Comparison of ENCODE assay signal across 13 cellular contexts in genomic region chr15:41495736-41496599, GRCh38. TPM values are rescaled to one million over a fixed set of nuclear protein-coding genes. Genes with fewer than 3 reads are reported as not detected.
DNase-seq lines count a peak whose midpoint lies in the region; ATAC-seq and TF ChIP-seq lines count a peak whose summit lies in the region.
"Had no signal": no experiment of that assay in that cellular context is flagged by ENCODE, and none has a peak within 500 bp of the region (broad histone marks: within the 10 kb centered on the region; RNA-seq: fewer than 3 reads in every experiment).

No MANE protein-coding gene starts in this region.

- no peak for DNase-seq in activated T-cell treated with anti-CD3 and anti-CD28 coated beads, Interleukin-2, amount 50 U/mL, for 24 hours
- DNase-seq in activated T-cell treated with anti-CD3 and anti-CD28 coated beads for 4 hours (no peak), dermis blood vessel endothelial cell (peak; percentile 23), mesenchymal stem cell (peak; percentile 31), HFFc6 (no peak), germinal center (ENCODE audit: low spot score) (no peak)
- DNase-seq: anterior cingulate cortex, NCI-H526 treated with DMSO at 0.1 percent for 48 hours had no signal

- H3K27me3 ChIP-seq in mesenchymal stem cell (ENCODE audit: control insufficient read depth in 1 of 2, insufficient read depth in 1 of 2, low read length in 2 of 2): peaks cover 20 to 76% of the 10 kb centered on the region in 2 experiments
- H3K27me3 ChIP-seq in thymus (ENCODE audit: control insufficient read depth, insufficient read depth): peaks cover 74% of the 10 kb centered on the region
- H3K27me3 ChIP-seq: testis had no signal

- H2BK5ac ChIP-seq in mesenchymal stem cell (ENCODE audit: low read depth, low read length, poor library complexity, severe bottlenecking): no peak overlapping the region

- H2AK5ac ChIP-seq in mesenchymal stem cell (ENCODE audit: low read length, severe bottlenecking): no peak overlapping the region

- no peak overlapping the region for H3K14ac ChIP-seq in mesenchymal stem cell (ENCODE audit: low read length in 2 of 2)

- H4K8ac ChIP-seq in mesenchymal stem cell (ENCODE audit: low read length): no peak overlapping the region

- H3K9me3 ChIP-seq in mesenchymal stem cell (ENCODE audit: control insufficient read depth, low read length) (no peaks in the 10 kb centered on the region), thymus (ENCODE audit: control insufficient read depth) (no peaks in the 10 kb centered on the region)
- H3K9me3 ChIP-seq: testis had no signal

- H4K91ac ChIP-seq in mesenchymal stem cell (ENCODE audit: low read length): no peak overlapping the region

- no peak overlapping the region for H3K4ac ChIP-seq in mesenchymal stem cell (ENCODE audit: low read depth in 1 of 2, low read length in 2 of 2)

- H3K4me3 Mint-ChIP-seq in activated T-cell treated with anti-CD3 and anti-CD28 coated beads, Interleukin-2, amount 50 U/mL, for 24 hours: peak overlapping the region; percentile 55
- no peak overlapping the region for H3K4me3 Mint-ChIP-seq in HFFc6

- no peak overlapping the region for H2BK15ac ChIP-seq in mesenchymal stem cell (ENCODE audit: low read depth, poor library complexity, severe bottlenecking)

- no peak overlapping the region for H2BK120ac ChIP-seq in mesenchymal stem cell (ENCODE audit: low read depth, low read length)

- H3K36me3 ChIP-seq in mesenchymal stem cell (ENCODE audit: control insufficient read depth in 1 of 2, insufficient read depth in 2 of 2, low read depth in 1 of 2, low read length in 2 of 2): no peaks in the 10 kb centered on the region
- no peaks in the 10 kb centered on the region for H3K36me3 ChIP-seq in thymus (ENCODE audit: control insufficient read depth, insufficient read depth)

- H3K9ac ChIP-seq in mesenchymal stem cell (ENCODE audit: low read length): no peak overlapping the region
- H3K9ac ChIP-seq: KMS-11 had no signal

- 8% methylated on average over 56 of the region's 59 CpGs for WGBS in mesenchymal stem cell
- WGBS in thymus: 32% methylated on average over 59 of the region's 59 CpGs

- peaks cover 28% of the 10 kb centered on the region for H3K4me1 Mint-ChIP-seq in activated T-cell treated with anti-CD3 and anti-CD28 coated beads, Interleukin-2, amount 50 U/mL, for 24 hours (ENCODE audit: low read depth)
- H3K4me1 Mint-ChIP-seq in HFFc6 (ENCODE audit: low read depth): peaks cover 21% of the 10 kb centered on the region

- peak overlapping the region in 1 of 2 experiments; percentile 32 for H3K23ac ChIP-seq in mesenchymal stem cell (ENCODE audit: low read length in 2 of 2)

- no peak overlapping the region for H3K27ac Mint-ChIP-seq in activated T-cell treated with anti-CD3 and anti-CD28 coated beads, Interleukin-2, amount 50 U/mL, for 24 hours
- H3K27ac Mint-ChIP-seq in HFFc6: no peak overlapping the region

- H3K36me3 Mint-ChIP-seq in activated T-cell treated with anti-CD3 and anti-CD28 coated beads, Interleukin-2, amount 50 U/mL, for 24 hours (ENCODE audit: low read depth): no peaks in the 10 kb centered on the region
- H3K36me3 Mint-ChIP-seq in HFFc6 (ENCODE audit: low read depth): no peaks in the 10 kb centered on the region

- ATAC-seq in HG02571 (IDR thresholded peaks at IDR 0.05; ENCODE audit: unreplicated experiment): no peak

- H3K9me3 Mint-ChIP-seq in activated T-cell treated with anti-CD3 and anti-CD28 coated beads, Interleukin-2, amount 50 U/mL, for 24 hours: no peaks in the 10 kb centered on the region
- no peaks in the 10 kb centered on the region for H3K9me3 Mint-ChIP-seq in HFFc6

- H3K27ac ChIP-seq in mesenchymal stem cell (ENCODE audit: low read length, poor library complexity, severe bottlenecking) (no peak overlapping the region), thymus (ENCODE audit: low read depth) (no peak overlapping the region)
- H3K27ac ChIP-seq: KMS-11, testis, VCaP had no signal

- peaks cover 43% of the 10 kb centered on the region for H3K4me1 ChIP-seq in mesenchymal stem cell (ENCODE audit: control insufficient read depth, insufficient read depth, low read depth, low read length)
- H3K4me1 ChIP-seq in thymus (ENCODE audit: control insufficient read depth, insufficient read depth, low read length): peaks cover 19% of the 10 kb centered on the region

- no peak for TF ChIP-seq CTCF in HFFc6 (IDR thresholded peaks at IDR 0.05)

- H3K4me3 ChIP-seq in mesenchymal stem cell (ENCODE audit: insufficient read depth in 1 of 2, low read depth in 1 of 2, low read length in 2 of 2) (no peak overlapping the region), thymus (ENCODE audit: low read length) (peak overlapping the region; percentile 34)

- no peaks in the 10 kb centered on the region for H3K79me1 ChIP-seq in mesenchymal stem cell (replicated peaks; ENCODE audit: low read length, poor library complexity, severe bottlenecking)

- H3K4me2 ChIP-seq in mesenchymal stem cell (ENCODE audit: low read length, poor library complexity, severe bottlenecking): peak overlapping the region; percentile 86
- H3K4me2 ChIP-seq: KMS-11 had no signal

- peaks cover 76% of the 10 kb centered on the region for H3K27me3 Mint-ChIP-seq in activated T-cell treated with anti-CD3 and anti-CD28 coated beads, Interleukin-2, amount 50 U/mL, for 24 hours
- H3K27me3 Mint-ChIP-seq in HFFc6 (ENCODE audit: insufficient read depth): peaks cover 12% of the 10 kb centered on the region

- H2BK12ac ChIP-seq in mesenchymal stem cell (ENCODE audit: low read length in 2 of 2): no peak overlapping the region

- peak overlapping the region in 1 of 2 experiments; percentile 50 for H3K18ac ChIP-seq in mesenchymal stem cell (ENCODE audit: low read depth in 1 of 2, low read length in 2 of 2)

- H2AFZ ChIP-seq in mesenchymal stem cell (ENCODE audit: low read depth, low read length): no peak overlapping the region

RNA-seq across cellular contexts. Expression of gene ITPKA, which starts 2.3 kb away (rescaled TPM):
- total RNA-seq in dermis blood vessel endothelial cell: 0.56 and 0.68 TPM in 2 replicates
- polyA plus RNA-seq in mesenchymal stem cell (2013, experiment 1 of 2): 0.37 TPM
- 0.33 TPM for polyA plus RNA-seq in mesenchymal stem cell (2013, experiment 2 of 2)
- 0.66 TPM for polyA plus RNA-seq in thymus
- 1 to 10 TPM; 1.2 to 2.4 (median 2.3) TPM for total RNA-seq in HFFc6 (2021; fragmentation: NEBNext Ultra II Directional; extraction: Animal tissue kit (Norgen Biotek cat#: 25700))

RNA-seq across cellular contexts. Expression of gene LTK, which starts 17.7 kb away (rescaled TPM):
- 0.09 TPM in 1 of 2 replicates, not detected in the other for total RNA-seq in dermis blood vessel endothelial cell
- polyA plus RNA-seq in mesenchymal stem cell (2013, experiment 1 of 2): 0.26 TPM
- 0.22 TPM for polyA plus RNA-seq in mesenchymal stem cell (2013, experiment 2 of 2)
- 0.66 TPM for polyA plus RNA-seq in thymus
- 1 to 10 TPM in 4 of 6 experiments, under 1 TPM in 2; 0.19 to 1.8 (median 1.2) TPM for total RNA-seq in HFFc6 (2021; fragmentation: NEBNext Ultra II Directional; extraction: Animal tissue kit (Norgen Biotek cat#: 25700))

RNA-seq across cellular contexts. Expression of gene RPAP1, which starts 48.1 kb away (rescaled TPM):
- 35.9 and 68.0 TPM in 2 replicates for total RNA-seq in dermis blood vessel endothelial cell
- polyA plus RNA-seq in mesenchymal stem cell (2013, experiment 1 of 2): 17.6 TPM
- polyA plus RNA-seq in mesenchymal stem cell (2013, experiment 2 of 2): 15.0 TPM
- 11.5 TPM for polyA plus RNA-seq in thymus
- total RNA-seq in HFFc6 (2021; fragmentation: NEBNext Ultra II Directional; extraction: Animal tissue kit (Norgen Biotek cat#: 25700)): 10 to 100 TPM; 27.3 to 39.4 (median 32.2) TPM

Comparison
In these comparisons a context has a peak if more than half of its experiments do, and no peak if none do; other contexts are left out.
1. DNase-seq: peak in dermis blood vessel endothelial cell (single experiment) and mesenchymal stem cell (single experiment); none in activated T-cell treated with anti-CD3 and anti-CD28 coated beads, Interleukin-2, amount 50 U/mL, for 24 hours (single experiment), activated T-cell treated with anti-CD3 and anti-CD28 coated beads for 4 hours (single experiment), HFFc6 (single experiment) and germinal center (single experiment).